13 cellular contexts compared by ENCODE assay signal in the genomic region with DNA sequence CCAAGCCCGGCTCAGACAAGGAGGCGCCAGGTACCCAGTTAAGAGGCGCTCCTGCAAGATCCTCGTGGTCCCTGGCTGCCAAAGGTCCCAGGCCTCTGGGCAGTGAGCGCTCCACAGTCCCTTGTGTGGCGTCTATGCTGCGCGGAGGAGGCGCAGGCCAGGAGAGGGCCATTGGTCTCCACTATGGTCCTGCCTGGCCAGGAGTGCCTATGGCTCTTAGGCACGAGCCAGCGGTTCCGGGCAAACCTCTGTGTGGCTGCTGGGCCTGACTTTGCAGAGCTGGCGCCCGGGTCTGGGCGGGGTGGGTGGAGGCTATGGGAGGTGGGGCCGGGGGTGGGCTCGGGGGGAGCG. TPM values are rescaled to one million over a fixed set of nuclear protein-coding genes. Genes with fewer than 3 reads are reported as not detected.
A peak's percentile ranks its signal among the peaks of the same experiment; 100 is the strongest.
DNase-seq lines count a peak whose midpoint lies in the region; ATAC-seq and TF ChIP-seq lines count a peak whose summit lies in the region.
"Had no signal": no experiment of that assay in that cellular context is flagged by ENCODE, and none has a peak within 500 bp of the region (broad histone marks: within the 10 kb centered on the region; RNA-seq: fewer than 3 reads in every experiment).

No MANE protein-coding gene starts in this region.

- no peaks in the 10 kb centered on the region for H3K9me3 Mint-ChIP-seq in mesothelial cell of epicardium

- peaks cover 90% of the 10 kb centered on the region for H3K27me3 Mint-ChIP-seq in mesothelial cell of epicardium (ENCODE audit: low read depth)

- no peak overlapping the region for H2BK20ac ChIP-seq in IMR-90 (ENCODE audit: low read depth, low read length)

- H3K79me1 ChIP-seq in IMR-90 (ENCODE audit: low read depth in 1 of 2, low read length in 2 of 2) = no peaks in the 10 kb centered on the region

- no peak overlapping the region for H4K5ac ChIP-seq in IMR-90 (ENCODE audit: low read depth, low read length)

- H3K27ac ChIP-seq in IMR-90 (ENCODE audit: insufficient read depth, low read length) = no peak overlapping the region
- no peak overlapping the region for H3K27ac ChIP-seq in ectodermal cell (ENCODE audit: insufficient read depth, low read depth, low read length, poor library complexity, severe bottlenecking)
- H3K27ac ChIP-seq in stomach smooth muscle (ENCODE audit: low read length) = peak overlapping the region; percentile 55
- H3K27ac ChIP-seq: BLaER1 had no signal

- no peak for TF ChIP-seq POLR2A in IMR-90 (IDR thresholded peaks at IDR 0.05; ENCODE audit: low read depth, low read length)

- H3K14ac ChIP-seq in IMR-90 (replicated peaks; ENCODE audit: low read depth, low read length) = no peak overlapping the region

- no peak for DNase-seq in IMR-90
- DNase-seq in mesothelial cell of epicardium (ENCODE audit: low spot score in 2 of 2, unreplicated experiment in 2 of 2) = no peak
- no peak for DNase-seq in GM13977 (ENCODE audit: low spot score)
- DNase-seq in NCI-H2171 treated with DMSO at 0.1 percent for 48 hours (lab: John Stamatoyannopoulos, UW) = no peak
- DNase-seq: activated CD4-positive, alpha-beta T cell treated with anti-CD3 and anti-CD28 coated beads, Interleukin-2, amount 50 U/mL, for 1 hour; NCI-H1436 treated with DMSO at 0.1 percent for 48 hours; stimulated activated CD4-positive, alpha-beta T cell treated with anti-CD3 and anti-CD28 coated beads, Interleukin-4, amount 100 ng/mL, for 1 hour had no signal

- H4K20me1 ChIP-seq in IMR-90 (ENCODE audit: insufficient read depth, low read length) = no peaks in the 10 kb centered on the region
- H4K20me1 ChIP-seq: BLaER1 had no signal

- intact Hi-C loops in IMR-90 (cut with micrococcal nuclease) = no loop called here

- 83% methylated on average over 1 of the region's 18 CpGs; no CpG with 5 or more reads in 1 of the 2 experiments for WGBS in IMR-90 (ENCODE audit: extremely low coverage in 2 of 2, insufficient read length in 1 of 2), 2 experiments
- WGBS in ectodermal cell, 2 experiments = 31% methylated on average over 18 of the region's 18 CpGs

- TF ChIP-seq RAD21 in IMR-90 (IDR thresholded peaks at IDR 0.05; ENCODE audit: low read length) = no peak

- no peak overlapping the region for H3K56ac ChIP-seq in IMR-90 (ENCODE audit: extremely low read depth, insufficient read depth, low read length)

- H3K27me3 ChIP-seq in IMR-90 (ENCODE audit: control insufficient read depth, insufficient read depth, low read length) = peaks cover 18% of the 10 kb centered on the region; the same call in 1 of the 2 replicates
- peaks cover 54% of the 10 kb centered on the region for H3K27me3 ChIP-seq in ectodermal cell (ENCODE audit: control insufficient read depth, insufficient read depth, low read length, poor library complexity, severe bottlenecking)
- H3K27me3 ChIP-seq in stomach smooth muscle (ENCODE audit: control insufficient read depth in 1 of 2, insufficient read depth in 2 of 2, low read length in 2 of 2) = no peaks in the 10 kb centered on the region
- H3K27me3 ChIP-seq: BLaER1 had no signal

- ATAC-seq in IMR-90 (ENCODE audit: low read depth) = peak; percentile 17; the same call in 1 of the 2 replicates
- no peak for ATAC-seq in GM18858 (IDR thresholded peaks at IDR 0.05; ENCODE audit: unreplicated experiment)
- no peak for ATAC-seq in GM21526 (IDR thresholded peaks at IDR 0.05; ENCODE audit: low FRiP score, unreplicated experiment)
- ATAC-seq: K562 had no signal

- peaks cover 3% of the 10 kb centered on the region for H3K4me1 Mint-ChIP-seq in mesothelial cell of epicardium

- no peak overlapping the region for H4K91ac ChIP-seq in IMR-90 (ENCODE audit: insufficient read depth, low read depth, low read length)

- no peak overlapping the region for H3K18ac ChIP-seq in IMR-90 (ENCODE audit: low read depth, low read length)

- H3K4me3 Mint-ChIP-seq in mesothelial cell of epicardium = peak overlapping the region; percentile 22

- no peak overlapping the region for H2BK5ac ChIP-seq in IMR-90 (ENCODE audit: low read depth, low read length, poor library complexity, severe bottlenecking)

- H2AK5ac ChIP-seq in IMR-90 (ENCODE audit: low read depth, low read length) = no peak overlapping the region

- no peak overlapping the region for H3K4me2 ChIP-seq in IMR-90 (ENCODE audit: low read depth, low read length)
- H3K4me2 ChIP-seq: BLaER1 had no signal

- no peaks in the 10 kb centered on the region for H3K9me1 ChIP-seq in IMR-90 (ENCODE audit: insufficient read depth, low read length)

- H2BK120ac ChIP-seq in IMR-90 (ENCODE audit: low read depth, low read length) = no peak overlapping the region

- H3K4ac ChIP-seq in IMR-90 (ENCODE audit: low read depth, low read length) = no peak overlapping the region

- no peak for TF ChIP-seq CTCF in IMR-90 (conservative IDR thresholded peaks at IDR 0.05; ENCODE audit: low read depth, low read length)
- no peak for TF ChIP-seq CTCF in mesothelial cell of epicardium (IDR thresholded peaks at IDR 0.05; ENCODE audit: unreplicated experiment)
- no peak for TF ChIP-seq CTCF in GM13977 (IDR thresholded peaks at IDR 0.05; ENCODE audit: extremely low read depth, insufficient read depth, missing control alignments)

- no peak overlapping the region for H2AK9ac ChIP-seq in IMR-90 (replicated peaks; ENCODE audit: low read depth, low read length, poor library complexity)

- H3K36me3 Mint-ChIP-seq in mesothelial cell of epicardium = peaks cover 2% of the 10 kb centered on the region

- dilution Hi-C loops in IMR-90 (cut with HindIII; ENCODE audit: low sequenced_read_pairs, unreplicated experiment) = no loop called here

- H3K23ac ChIP-seq in IMR-90 (ENCODE audit: low read depth, low read length) = no peak overlapping the region

- H2AFZ ChIP-seq in IMR-90 (replicated peaks; ENCODE audit: low read length, poor library complexity) = no peak overlapping the region

- no peak overlapping the region for H4K8ac ChIP-seq in IMR-90 (ENCODE audit: low read depth in 2 of 2, low read length in 2 of 2)

- in situ Hi-C loops in IMR-90 (cut with MboI; ENCODE audit: low sequenced_read_pairs) = no loop called here
- in situ Hi-C loops in GM13977 (cut with MboI; ENCODE audit: low pct_unique_long_range_greater_than_20kb, low sequenced_read_pairs, unreplicated experiment) = no loop called here

- POLR2A ChIA-PET in IMR-90 (lab: Charles Lee; ENCODE audit: unreplicated experiment) = no interaction called here

- CTCF ChIA-PET in IMR-90 (lab: Yijun Ruan, JAX) = no interaction called here

- no peak overlapping the region for H2BK15ac ChIP-seq in IMR-90 (ENCODE audit: low read depth, low read length)

- H3K36me3 ChIP-seq in IMR-90 (ENCODE audit: control insufficient read depth, insufficient read depth, low read length) (no peaks in the 10 kb centered on the region), ectodermal cell (ENCODE audit: control insufficient read depth, insufficient read depth, low read length) (no peaks in the 10 kb centered on the region), stomach smooth muscle (ENCODE audit: control insufficient read depth in 2 of 2, insufficient read depth in 2 of 2, low read length in 2 of 2) (peaks cover 5 to 13% of the 10 kb centered on the region in 2 donors)
- H3K36me3 ChIP-seq: BLaER1 had no signal

- H3K9me3 ChIP-seq in IMR-90 (ENCODE audit: control insufficient read depth, insufficient read depth, low read length) = peaks cover 12% of the 10 kb centered on the region
- H3K9me3 ChIP-seq in ectodermal cell (ENCODE audit: control insufficient read depth, low read length) = no peaks in the 10 kb centered on the region
- H3K9me3 ChIP-seq in stomach smooth muscle (ENCODE audit: control insufficient read depth in 2 of 2, low read length in 2 of 2) = no peaks in the 10 kb centered on the region

- H3K4me1 ChIP-seq in IMR-90 (ENCODE audit: control insufficient read depth, insufficient read depth, low read length) = no peaks in the 10 kb centered on the region
- H3K4me1 ChIP-seq in ectodermal cell (ENCODE audit: control insufficient read depth, insufficient read depth, low read length) = peaks cover 4% of the 10 kb centered on the region
- peaks cover 38% of the 10 kb centered on the region for H3K4me1 ChIP-seq in stomach smooth muscle (ENCODE audit: control insufficient read depth, insufficient read depth, low read length)

- H3K27ac Mint-ChIP-seq in mesothelial cell of epicardium = no peak overlapping the region

- BruUV-seq in IMR-90 (replicated peaks; lab: Mats Ljungman, UMichigan) = no TSS peak

- no peak overlapping the region for H3K9ac ChIP-seq in IMR-90 (ENCODE audit: low read depth, low read length)
- H3K9ac ChIP-seq in stomach smooth muscle (ENCODE audit: low read length in 2 of 2) = peak overlapping the region in 1 of 2 donors; percentile 47
- H3K9ac ChIP-seq: BLaER1 had no signal

- no peak overlapping the region for H3K4me3 ChIP-seq in IMR-90 (ENCODE audit: insufficient read depth, low read depth, low read length)
- peak overlapping the region; percentile 33 for H3K4me3 ChIP-seq in ectodermal cell (ENCODE audit: insufficient read depth, low read depth, low read length)
- peak overlapping the region; percentile 29 to 65 for H3K4me3 ChIP-seq in stomach smooth muscle (ENCODE audit: low read length in 2 of 2)
- H3K4me3 ChIP-seq: BLaER1, K562 had no signal

TF ChIP-seq in IMR-90, 13 proteins besides CTCF, POLR2A, EP300 and RAD21 (continues in another document):
- TF ChIP-seq CEBPB (IDR thresholded peaks at IDR 0.05; ENCODE audit: low read depth, low read length) (no peak), MAFK (IDR thresholded peaks at IDR 0.05; ENCODE audit: low read depth, low read length) (no peak), BHLHE40 (IDR thresholded peaks at IDR 0.05; ENCODE audit: low read depth, low read length) (no peak), NFE2L2 (IDR thresholded peaks at IDR 0.05; ENCODE audit: low read depth, low read length) (no peak), SMC3 (IDR thresholded peaks at IDR 0.05; ENCODE audit: low read depth, low read length) (no peak)
- TF ChIP-seq, protein P1, sequence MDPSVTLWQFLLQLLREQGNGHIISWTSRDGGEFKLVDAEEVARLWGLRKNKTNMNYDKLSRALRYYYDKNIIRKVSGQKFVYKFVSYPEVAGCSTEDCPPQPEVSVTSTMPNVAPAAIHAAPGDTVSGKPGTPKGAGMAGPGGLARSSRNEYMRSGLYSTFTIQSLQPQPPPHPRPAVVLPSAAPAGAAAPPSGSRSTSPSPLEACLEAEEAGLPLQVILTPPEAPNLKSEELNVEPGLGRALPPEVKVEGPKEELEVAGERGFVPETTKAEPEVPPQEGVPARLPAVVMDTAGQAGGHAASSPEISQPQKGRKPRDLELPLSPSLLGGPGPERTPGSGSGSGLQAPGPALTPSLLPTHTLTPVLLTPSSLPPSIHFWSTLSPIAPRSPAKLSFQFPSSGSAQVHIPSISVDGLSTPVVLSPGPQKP (IDR thresholded peaks at IDR 0.05; ENCODE audit: borderline replicate concordance, low read depth, low read length) = no peak

RNA-seq across cellular contexts. Expression of a gene that starts 0.7 kb away (rescaled TPM):
- total RNA-seq in IMR-90 (2012; rRNA removed) (under 0.01 TPM in 1 of 2 replicates, not detected in the other), mesothelial cell of epicardium (13.2 to 14.3 TPM (median 13.9 TPM) in 3 replicates)
- 0.02 TPM in 1 of 2 replicates, not detected in the other for polyA plus RNA-seq in IMR-90 (2012; rRNA removed)
- polyA plus RNA-seq in IMR-90 (2012; cell fraction: cytosol; rRNA removed) = 0.01 TPM in 1 of 2 replicates, not detected in the other
- 0.01 TPM in 1 of 2 replicates, not detected in the other for polyA plus RNA-seq in IMR-90 (2012; cell fraction: nucleus; rRNA removed; ENCODE audit: low replicate concordance)
- polyA plus RNA-seq in ectodermal cell (2013, experiment 1 of 4) = 0.57 TPM
- polyA plus RNA-seq in ectodermal cell (2013, experiment 2 of 4) = 1.1 TPM
- polyA plus RNA-seq in ectodermal cell (2013, experiment 3 of 4) = 0.91 TPM
- 0.85 TPM for polyA plus RNA-seq in ectodermal cell (2013, experiment 4 of 4)

Comparison
In these comparisons a context has a peak if more than half of its experiments do, and no peak if none do; other contexts are left out.
1. RNA of a gene that starts 0.7 kb away (total RNA-seq): 13.2 to 14.3 TPM in mesothelial cell of epicardium; under 0.01 TPM in IMR-90; every median in the first group is over 10 times any median in the second.